23 cellular contexts compared by ENCODE assay signal in genomic region chr6:142407685-142408273, GRCh38.
"Had no signal": no experiment of that assay in that cellular context is flagged by ENCODE, and none has a peak within 500 bp of the region (broad histone marks: within the 10 kb centered on the region; RNA-seq: fewer than 3 reads in every experiment).

No MANE protein-coding gene starts in this region.

- H3K4me3 ChIP-seq: colonic mucosa, left lung, neural progenitor cell, sigmoid colon, spleen, thoracic aorta, upper lobe of left lung had no signal

- DNase-seq: activated CD4-positive, alpha-beta memory T cell treated with anti-CD3 and anti-CD28 coated beads for 36 hours; activated CD4-positive, alpha-beta T cell treated with anti-CD3 and anti-CD28 coated beads for 4 hours; activated naive CD4-positive, alpha-beta T cell treated with anti-CD3 and anti-CD28 coated beads for 36 hours; activated naive CD8-positive, alpha-beta T cell treated with anti-CD3 and anti-CD28 coated beads, Interleukin-2, amount 10 ng/mL, durations not matched to agents 7 days and 5 days; activated T-cell treated with anti-CD3 and anti-CD28 coated beads, Interleukin-2, amount 50 U/mL, for 48 hours; amniotic stem cell; colonic mucosa; endodermal cell; kidney glomerular epithelial cell; left lung; naive thymus-derived CD8-positive, alpha-beta T cell; posterior cingulate gyrus; sigmoid colon; spleen; stimulated activated CD4-positive, alpha-beta T cell treated with anti-CD3 and anti-CD28 coated beads, Interleukin-4, amount 100 ng/mL, for 1 hour; stimulated activated naive CD4-positive, alpha-beta T cell treated with Interleukin-2 at 50 U/mL for 16 hours; T-helper 9 cell; upper lobe of left lung had no signal

- H2AFZ ChIP-seq: neural progenitor cell had no signal

- H3K27me3 ChIP-seq: colonic mucosa, left lung, neural progenitor cell, sigmoid colon, spleen, upper lobe of left lung had no signal

- H3K36me3 ChIP-seq: colonic mucosa, left lung, neural progenitor cell, sigmoid colon, spleen, thoracic aorta, upper lobe of left lung had no signal

- H3K4me1 ChIP-seq: colonic mucosa, left lung, neural progenitor cell, sigmoid colon had no signal

- H3K9ac ChIP-seq: neural progenitor cell had no signal

- H3K4me2 ChIP-seq: neural progenitor cell had no signal

- FAIRE-seq: bronchial epithelial cell had no signal

- H3K9me3 ChIP-seq: colonic mucosa, left lung, sigmoid colon, spleen, thoracic aorta, upper lobe of left lung had no signal

- H3K27ac ChIP-seq: colonic mucosa, epithelial cell of prostate, left lung, neural progenitor cell, sigmoid colon, spleen, thoracic aorta, upper lobe of left lung had no signal

- ATAC-seq: left lung; naive thymus-derived CD8-positive, alpha-beta T cell; WTC11 had no signal
